Comparison of ENCODE assay signal across 10 cellular contexts in genomic region chr22:50236731-50237409, GRCh38. TPM values are rescaled to one million over a fixed set of nuclear protein-coding genes. Genes with fewer than 3 reads are reported as not detected.
DNase-seq lines count a peak whose midpoint lies in the region; ATAC-seq and TF ChIP-seq lines count a peak whose summit lies in the region.
"Had no signal": no experiment of that assay in that cellular context is flagged by ENCODE, and none has a peak within 500 bp of the region (broad histone marks: within the 10 kb centered on the region; RNA-seq: fewer than 3 reads in every experiment).

No MANE protein-coding gene starts in this region.

- peak overlapping the region; percentile 41; the same call in 1 of the 2 replicates for H3K4me2 ChIP-seq in KMS-11
- no peak overlapping the region for H3K4me2 ChIP-seq in mammary epithelial cell (ENCODE audit: insufficient read depth, low read depth, low read length)

- intact Hi-C loops in mammary epithelial cell (cut with micrococcal nuclease) (loop anchor here (1.0 kb wide), 1 partner anchor 88 kb away; no protein-coding TSS in a partner anchor), thyroid gland (cut with DNase I) (no loop called here)

- H4K20me1 ChIP-seq in KMS-11 (ENCODE audit: insufficient read depth) = no peaks in the 10 kb centered on the region
- H4K20me1 ChIP-seq in mammary epithelial cell (ENCODE audit: insufficient read depth, low read length) = no peaks in the 10 kb centered on the region

- no peak for TF ChIP-seq POLR2A in thyroid gland (IDR thresholded peaks at IDR 0.05)

- no peaks in the 10 kb centered on the region for H3K9me3 Mint-ChIP-seq in nephron progenitor cell
- H3K9me3 Mint-ChIP-seq: CD8-positive, alpha-beta T cell had no signal

- no TSS peak for BruUV-seq in mammary epithelial cell (replicated peaks; lab: Mats Ljungman, UMichigan)

- H3K27ac ChIP-seq in KMS-11 (no peak overlapping the region), mammary epithelial cell (ENCODE audit: insufficient read depth, low read depth, low read length) (no peak overlapping the region), thyroid gland (no peak overlapping the region)
- H3K27ac ChIP-seq: upper lobe of left lung had no signal

- H3K4me3 ChIP-seq in KMS-11 (IDR thresholded peaks at IDR 0.05; ENCODE audit: insufficient read depth, low read depth, low read length) = no peak overlapping the region
- H3K4me3 ChIP-seq in mammary epithelial cell (replicated peaks in 1 of 3; ENCODE audit: insufficient read depth in 1 of 3, low read depth in 2 of 3, low read length in 3 of 3) = no peak overlapping the region
- H3K4me3 ChIP-seq in thyroid gland (replicated peaks in 1 of 3) = no peak overlapping the region
- H3K4me3 ChIP-seq: upper lobe of left lung had no signal

- H3K4me1 Mint-ChIP-seq in nephron progenitor cell = peaks cover 11% of the 10 kb centered on the region

- peaks cover 12% of the 10 kb centered on the region for H3K27me3 Mint-ChIP-seq in nephron progenitor cell (ENCODE audit: low read depth, poor library complexity)

- no peak overlapping the region for H3K9ac ChIP-seq in KMS-11
- H3K9ac ChIP-seq in mammary epithelial cell (ENCODE audit: insufficient read depth, low read length) = no peak overlapping the region

- H3K79me2 ChIP-seq in KMS-11 (ENCODE audit: insufficient read depth, low read depth) = peaks cover 6% of the 10 kb centered on the region; the same call in 1 of the 2 replicates
- peaks cover 71% of the 10 kb centered on the region for H3K79me2 ChIP-seq in mammary epithelial cell (ENCODE audit: insufficient read depth, low read length)

- H3K27ac Mint-ChIP-seq in nephron progenitor cell = no peak overlapping the region
- H3K27ac Mint-ChIP-seq: CD8-positive, alpha-beta T cell had no signal

- no peaks in the 10 kb centered on the region for H3K27me3 ChIP-seq in KMS-11 (ENCODE audit: insufficient read depth, low read depth)
- no peaks in the 10 kb centered on the region for H3K27me3 ChIP-seq in mammary epithelial cell (ENCODE audit: insufficient read depth, low read length)
- no peaks in the 10 kb centered on the region for H3K27me3 ChIP-seq in thyroid gland
- H3K27me3 ChIP-seq: upper lobe of left lung had no signal

- no peak for ATAC-seq in GM21360 (IDR thresholded peaks at IDR 0.05; ENCODE audit: unreplicated experiment)
- ATAC-seq: CD8-positive, alpha-beta T cell had no signal

- H3K9me3 ChIP-seq in mammary epithelial cell (replicated peaks; ENCODE audit: insufficient read depth, low read length) (no peaks in the 10 kb centered on the region), thyroid gland (no peaks in the 10 kb centered on the region)
- H3K9me3 ChIP-seq: upper lobe of left lung had no signal

- no peak overlapping the region for H3K4me3 Mint-ChIP-seq in nephron progenitor cell
- H3K4me3 Mint-ChIP-seq: CD8-positive, alpha-beta T cell had no signal

- CTCF ChIA-PET in mammary epithelial cell (lab: Charles Lee; ENCODE audit: low non-redundant PET) = interaction anchor here (0.6 to 1.0 kb wide), 3 partner anchors 50 to 112 kb away, joined by 3 read pairs; no protein-coding TSS in a partner anchor

- in situ Hi-C loops in mammary epithelial cell (cut with MboI; ENCODE audit: low sequenced_read_pairs in 2 of 2) = no loop called here

- dilution Hi-C loops in mammary epithelial cell (cut with HindIII; ENCODE audit: low sequenced_read_pairs) = no loop called here

- peak; percentile 62 for TF ChIP-seq CTCF in KMS-11 (conservative IDR thresholded peaks at IDR 0.05; ENCODE audit: low read depth, low read length)
- TF ChIP-seq CTCF in mammary epithelial cell (conservative IDR thresholded peaks at IDR 0.05 in 1 of 2, IDR thresholded peaks at IDR 0.05 in 1 of 2; ENCODE audit: extremely low read depth in 1 of 2, insufficient read depth in 1 of 2, low read depth in 1 of 2, low read length in 2 of 2) = peak; percentile 50 to 51
- TF ChIP-seq CTCF in nephron progenitor cell (IDR thresholded peaks at IDR 0.05) = peak; percentile 48
- TF ChIP-seq CTCF in thyroid gland (IDR thresholded peaks at IDR 0.05) = peak in 1 of 6 experiments; percentile 9

- H3K4me1 ChIP-seq in KMS-11 (ENCODE audit: low read depth, poor library complexity, severe bottlenecking) = peaks cover 9% of the 10 kb centered on the region
- peaks cover 5% of the 10 kb centered on the region for H3K4me1 ChIP-seq in mammary epithelial cell (ENCODE audit: insufficient read depth, low read length)
- peaks cover 6 to 14% of the 10 kb centered on the region in 2 donors for H3K4me1 ChIP-seq in thyroid gland

- peaks cover 29% of the 10 kb centered on the region for H3K36me3 Mint-ChIP-seq in nephron progenitor cell (ENCODE audit: low read depth)

- H3K36me3 ChIP-seq in KMS-11 (ENCODE audit: insufficient read depth) (no peaks in the 10 kb centered on the region), mammary epithelial cell (ENCODE audit: insufficient read depth, low read length) (peaks cover 8% of the 10 kb centered on the region), thyroid gland (peaks cover 9 to 13% of the 10 kb centered on the region in 2 donors)

- WGBS in mammary epithelial cell (ENCODE audit: low coverage, missing lambda C conversion rate) = 78% methylated on average over 10 of the region's 11 CpGs
- WGBS in thyroid gland, 2 donors = 82 to 85% methylated on average over 10 to 11 of the region's 11 CpGs

- H2AFZ ChIP-seq in KMS-11 (ENCODE audit: low read depth) (no peak overlapping the region), mammary epithelial cell (ENCODE audit: low read depth, low read length) (no peak overlapping the region)

- DNase-seq in NCI-H2196 (lab: John Stamatoyannopoulos, UW; ENCODE audit: unreplicated experiment) (peak; percentile 37), NCI-H2196 treated with DMSO at 0.1 percent for 48 hours (lab: John Stamatoyannopoulos, UW; ENCODE audit: unreplicated experiment) (no peak), mammary epithelial cell (no peak), nephron progenitor cell (peak; percentile 31), thyroid gland (no peak), ecto neural progenitor cell (ENCODE audit: low spot score) (no peak)
- DNase-seq: CD8-positive, alpha-beta T cell had no signal

RNA-seq across cellular contexts. Expression of gene TUBGCP6, which starts 8.0 kb away (rescaled TPM):
- total RNA-seq in mammary epithelial cell (10 to 100 TPM; 33.0 to 34.0 TPM), thyroid gland (100 to 1,000 TPM in 1 of 4 donors, 10 to 100 TPM in 3; 64.6 to 102 (median 80.3) TPM)
- polyA plus RNA-seq in mammary epithelial cell = 12.3 TPM
- polyA minus RNA-seq in mammary epithelial cell = 18.7 TPM

RNA-seq across cellular contexts. Expression of gene HDAC10, which starts 14.2 kb away (rescaled TPM):
- total RNA-seq in mammary epithelial cell (10 to 100 TPM; 10.7 to 23.6 TPM), thyroid gland (10 to 100 TPM; 31.4 to 42.7 (median 32.5) TPM)
- polyA plus RNA-seq in mammary epithelial cell = 8.9 TPM
- polyA minus RNA-seq in mammary epithelial cell = 2.7 TPM

RNA-seq across cellular contexts. Expression of gene MAPK12, which starts 24.6 kb away (rescaled TPM):
- total RNA-seq in mammary epithelial cell (10 to 100 TPM; 11.1 to 11.5 TPM), thyroid gland (1 to 10 TPM; 3.1 to 5.1 (median 3.7) TPM)
- 5.8 TPM for polyA plus RNA-seq in mammary epithelial cell
- polyA minus RNA-seq in mammary epithelial cell = 1.1 TPM

RNA-seq across cellular contexts. Expression of gene MAPK11, which starts 33.3 kb away (rescaled TPM):
- 10 to 100 TPM in 1 of 2 donors, 1 to 10 TPM in 1; 9.3 to 10.0 TPM for total RNA-seq in mammary epithelial cell
- 3.4 TPM for polyA plus RNA-seq in mammary epithelial cell
- 4.2 TPM for polyA minus RNA-seq in mammary epithelial cell
- total RNA-seq in thyroid gland = 1 to 10 TPM; 2.8 to 4.7 (median 4.0) TPM

RNA-seq across cellular contexts. Expression of gene SELENOO, which starts 36.1 kb away (rescaled TPM):
- total RNA-seq in mammary epithelial cell (10 to 100 TPM; 21.5 to 36.9 TPM), thyroid gland (10 to 100 TPM; 20.7 to 50.6 (median 31.0) TPM)
- polyA plus RNA-seq in mammary epithelial cell = 39.7 TPM
- polyA minus RNA-seq in mammary epithelial cell = 12.8 TPM

Comparison
In these comparisons a context has a peak if more than half of its experiments do, and no peak if none do; other contexts are left out.
1. DNase-seq: peak in NCI-H2196 (single experiment) and nephron progenitor cell (single experiment); none in NCI-H2196 treated with DMSO at 0.1 percent for 48 hours (single experiment), mammary epithelial cell (single experiment), thyroid gland (0 of 2) and ecto neural progenitor cell (single experiment).